Comparison of ENCODE assay signal across 2 cellular contexts in genomic region chr10:24440817-24441790, GRCh38.
TF ChIP-seq lines count a peak whose summit lies in the region.

No MANE protein-coding gene starts in this region.

TF ChIP-seq in SK-N-SH treated with all-trans-retinoic acid at 6 μM for 48 hours, 23 proteins besides CTCF, POLR2A, EP300 and RAD21 (continued from another document):
- TF ChIP-seq CSRNP3 (CRISPR knock-in tag; IDR thresholded peaks at IDR 0.05): no peak
- TF ChIP-seq TCF4 (CRISPR knock-in tag; IDR thresholded peaks at IDR 0.05; ENCODE audit: borderline replicate concordance): no peak
- TF ChIP-seq ARNTL (CRISPR knock-in tag; IDR thresholded peaks at IDR 0.05; ENCODE audit: borderline replicate concordance, low read depth): no peak
- TF ChIP-seq ISL1 (CRISPR knock-in tag; IDR thresholded peaks at IDR 0.05): no peak
- no peak for TF ChIP-seq ESRRG (CRISPR knock-in tag; IDR thresholded peaks at IDR 0.05)
- TF ChIP-seq RARB (CRISPR knock-in tag; IDR thresholded peaks at IDR 0.05): no peak
- TF ChIP-seq PPARA (CRISPR knock-in tag; IDR thresholded peaks at IDR 0.05; ENCODE audit: borderline replicate concordance): no peak
- no peak for TF ChIP-seq ZNF8 (CRISPR knock-in tag; IDR thresholded peaks at IDR 0.05)
- no peak for TF ChIP-seq CREB5 (CRISPR knock-in tag; IDR thresholded peaks at IDR 0.05; ENCODE audit: low read depth)
- TF ChIP-seq PATZ1 (CRISPR knock-in tag; IDR thresholded peaks at IDR 0.05; ENCODE audit: borderline replicate concordance): no peak
- TF ChIP-seq BACH2 (CRISPR knock-in tag; IDR thresholded peaks at IDR 0.05; ENCODE audit: borderline replicate concordance): no peak
- no peak for TF ChIP-seq TSHZ2 (CRISPR knock-in tag; IDR thresholded peaks at IDR 0.05)
- TF ChIP-seq TOX (CRISPR knock-in tag; IDR thresholded peaks at IDR 0.05; ENCODE audit: borderline replicate concordance): no peak

TF ChIP-seq in SK-N-SH, 30 proteins besides CTCF, POLR2A, EP300 and RAD21 (continued from another document):
- TF ChIP-seq REST (IDR thresholded peaks at IDR 0.05; ENCODE audit: low read depth, low read length) (no peak), SMC3 (IDR thresholded peaks at IDR 0.05; ENCODE audit: low read depth, low read length) (no peak), TCF12 (IDR thresholded peaks at IDR 0.05) (no peak), USF2 (IDR thresholded peaks at IDR 0.05; ENCODE audit: borderline replicate concordance, low read depth, low read length) (no peak), RCOR1 (IDR thresholded peaks at IDR 0.05; ENCODE audit: low read length) (no peak), PBX3 (IDR thresholded peaks at IDR 0.05) (no peak), YY1 (IDR thresholded peaks at IDR 0.05; ENCODE audit: low read depth) (no peak), NFIC (IDR thresholded peaks at IDR 0.05; ENCODE audit: borderline replicate concordance) (no peak), ELF1 (IDR thresholded peaks at IDR 0.05) (no peak), MXI1 (IDR thresholded peaks at IDR 0.05; ENCODE audit: low read depth, low read length) (no peak), FOXM1 (IDR thresholded peaks at IDR 0.05; ENCODE audit: low read depth) (no peak), EZH2phosphoT487 (IDR thresholded peaks at IDR 0.05; ENCODE audit: borderline replicate concordance, low read depth) (no peak), MAX (IDR thresholded peaks at IDR 0.05; ENCODE audit: low read depth) (no peak), RXRA (IDR thresholded peaks at IDR 0.05; ENCODE audit: borderline replicate concordance, low read depth) (no peak)
